8 cellular contexts compared by ENCODE assay signal in genomic region chr14:66495214-66496098, GRCh38. TPM values are rescaled to one million over a fixed set of nuclear protein-coding genes. Genes with fewer than 3 reads are reported as not detected.
A peak's percentile ranks its signal among the peaks of the same experiment; 100 is the strongest.
DNase-seq lines count a peak whose midpoint lies in the region; ATAC-seq and TF ChIP-seq lines count a peak whose summit lies in the region.

No MANE protein-coding gene starts in this region.

- POLR2A ChIA-PET in activated CD4-positive, alpha-beta memory T cell treated with anti-CD3 and anti-CD28 coated beads for 36 hours (lab: Charles Lee): no interaction called here

- CTCF ChIA-PET in activated CD4-positive, alpha-beta memory T cell treated with anti-CD3 and anti-CD28 coated beads for 36 hours (lab: Charles Lee): interaction anchor here (0.6 to 1.5 kb wide), 11 partner anchors 9 to 792 kb away, joined by 3 to 5 read pairs (median 3); partner anchors contain the start of genes CCDC196 and GPHN

- H3K36me3 Mint-ChIP-seq in CD4-positive, CD25-positive, alpha-beta regulatory T cell: peaks cover 5% of the 10 kb centered on the region
- H3K36me3 Mint-ChIP-seq in activated CD4-positive, alpha-beta memory T cell treated with anti-CD3 and anti-CD28 coated beads for 36 hours: no peaks in the 10 kb centered on the region
- H3K36me3 Mint-ChIP-seq in nephron progenitor cell (ENCODE audit: low read depth): no peaks in the 10 kb centered on the region

- no peaks in the 10 kb centered on the region for H3K27me3 ChIP-seq in CD4-positive, CD25-positive, alpha-beta regulatory T cell (ENCODE audit: control insufficient read depth, insufficient read depth, low read length)

- H3K9me3 ChIP-seq in CD4-positive, CD25-positive, alpha-beta regulatory T cell (ENCODE audit: control insufficient read depth in 2 of 2, low read length in 2 of 2): no peaks in the 10 kb centered on the region

- H3K36me3 ChIP-seq in CD4-positive, CD25-positive, alpha-beta regulatory T cell (ENCODE audit: control insufficient read depth, insufficient read depth, low read length): no peaks in the 10 kb centered on the region

- H3K9me3 Mint-ChIP-seq in CD4-positive, CD25-positive, alpha-beta regulatory T cell: no peaks in the 10 kb centered on the region
- no peaks in the 10 kb centered on the region for H3K9me3 Mint-ChIP-seq in activated CD4-positive, alpha-beta memory T cell treated with anti-CD3 and anti-CD28 coated beads for 36 hours
- no peaks in the 10 kb centered on the region for H3K9me3 Mint-ChIP-seq in nephron progenitor cell

- H3K4me1 ChIP-seq in CD4-positive, CD25-positive, alpha-beta regulatory T cell (ENCODE audit: control insufficient read depth, insufficient read depth, low read length, poor library complexity, severe bottlenecking): no peaks in the 10 kb centered on the region

- intact Hi-C loops in activated CD4-positive, alpha-beta memory T cell treated with anti-CD3 and anti-CD28 coated beads for 36 hours (cut with micrococcal nuclease): loop anchor here (5.0 to 10.0 kb wide), 3 partner anchors 259 to 792 kb away; no protein-coding TSS in a partner anchor

- no peaks in the 10 kb centered on the region for H3K27me3 Mint-ChIP-seq in CD4-positive, CD25-positive, alpha-beta regulatory T cell
- peaks cover 1% of the 10 kb centered on the region for H3K27me3 Mint-ChIP-seq in activated CD4-positive, alpha-beta memory T cell treated with anti-CD3 and anti-CD28 coated beads for 36 hours
- no peaks in the 10 kb centered on the region for H3K27me3 Mint-ChIP-seq in nephron progenitor cell (ENCODE audit: low read depth, poor library complexity)

- peak; percentile 76 to 82 for ATAC-seq in CD4-positive, CD25-positive, alpha-beta regulatory T cell (ENCODE audit: low read depth in 2 of 2)
- ATAC-seq in GM18868 (IDR thresholded peaks at IDR 0.05; ENCODE audit: unreplicated experiment) (peak; percentile 88), HG03139 (IDR thresholded peaks at IDR 0.05; ENCODE audit: unreplicated experiment) (peak; percentile 63)

- H3K4me3 ChIP-seq in CD4-positive, CD25-positive, alpha-beta regulatory T cell (ENCODE audit: low read depth, low read length): peak overlapping the region; percentile 8
- H3K4me3 ChIP-seq in fibroblast of mammary gland (ENCODE audit: control insufficient read depth, low read depth, low read length): peak overlapping the region; percentile 19

- DNase-seq in CD4-positive, CD25-positive, alpha-beta regulatory T cell: peak; percentile 3 to 77 (median 50)
- DNase-seq in NCI-H446 treated with DMSO at 0.1 percent for 48 hours (lab: John Stamatoyannopoulos, UW) (peak; percentile 72), fibroblast of mammary gland (ENCODE audit: low read depth) (peak; percentile 82), nephron progenitor cell (peak; percentile 24), 8988T (no peak)
- peak; percentile 41 for DNase-seq in activated CD4-positive, alpha-beta memory T cell treated with anti-CD3 and anti-CD28 coated beads for 36 hours

- TF ChIP-seq CTCF in fibroblast of mammary gland (conservative IDR thresholded peaks at IDR 0.05; ENCODE audit: control insufficient read depth, insufficient read depth, low read depth, low read length) (peak; percentile 95), nephron progenitor cell (IDR thresholded peaks at IDR 0.05) (peak; percentile 79)

- peak overlapping the region in 1 of 3 donors; percentile 34 for H3K27ac Mint-ChIP-seq in CD4-positive, CD25-positive, alpha-beta regulatory T cell
- H3K27ac Mint-ChIP-seq in activated CD4-positive, alpha-beta memory T cell treated with anti-CD3 and anti-CD28 coated beads for 36 hours: no peak overlapping the region
- H3K27ac Mint-ChIP-seq in nephron progenitor cell: no peak overlapping the region

- H3K27ac ChIP-seq in CD4-positive, CD25-positive, alpha-beta regulatory T cell (ENCODE audit: insufficient read depth, low read length, poor library complexity, severe bottlenecking): no peak overlapping the region

- no peak overlapping the region for H3K4me3 Mint-ChIP-seq in CD4-positive, CD25-positive, alpha-beta regulatory T cell
- H3K4me3 Mint-ChIP-seq in activated CD4-positive, alpha-beta memory T cell treated with anti-CD3 and anti-CD28 coated beads for 36 hours: no peak overlapping the region
- H3K4me3 Mint-ChIP-seq in nephron progenitor cell: peak overlapping the region; percentile 52

- peaks cover 0 to 17% (median 15%) of the 10 kb centered on the region in 4 donors for H3K4me1 Mint-ChIP-seq in CD4-positive, CD25-positive, alpha-beta regulatory T cell
- H3K4me1 Mint-ChIP-seq in activated CD4-positive, alpha-beta memory T cell treated with anti-CD3 and anti-CD28 coated beads for 36 hours (ENCODE audit: low read depth): peaks cover 12% of the 10 kb centered on the region
- H3K4me1 Mint-ChIP-seq in nephron progenitor cell: peaks cover 18% of the 10 kb centered on the region

RNA-seq across cellular contexts. Expression of gene CCDC196, which starts 9.3 kb away (rescaled TPM):
- not detected for total RNA-seq in CD4-positive, CD25-positive, alpha-beta regulatory T cell
- not detected for polyA plus RNA-seq in CD4-positive, CD25-positive, alpha-beta regulatory T cell
- not detected for total RNA-seq in activated CD4-positive, alpha-beta memory T cell treated with anti-CD3 and anti-CD28 coated beads for 36 hours

RNA-seq across cellular contexts. Expression of gene GPHN, which starts 12.5 kb away (rescaled TPM):
- total RNA-seq in CD4-positive, CD25-positive, alpha-beta regulatory T cell: 19.5 TPM
- polyA plus RNA-seq in CD4-positive, CD25-positive, alpha-beta regulatory T cell: 10 to 100 TPM in 3 of 4 donors, 1 to 10 TPM in 1; 8.3 to 13.0 (median 10.9) TPM
- total RNA-seq in activated CD4-positive, alpha-beta memory T cell treated with anti-CD3 and anti-CD28 coated beads for 36 hours: 10 to 100 TPM; 19.5 to 23.1 TPM
